Comparison of ENCODE assay signal across 29 cellular contexts in the genomic region with DNA sequence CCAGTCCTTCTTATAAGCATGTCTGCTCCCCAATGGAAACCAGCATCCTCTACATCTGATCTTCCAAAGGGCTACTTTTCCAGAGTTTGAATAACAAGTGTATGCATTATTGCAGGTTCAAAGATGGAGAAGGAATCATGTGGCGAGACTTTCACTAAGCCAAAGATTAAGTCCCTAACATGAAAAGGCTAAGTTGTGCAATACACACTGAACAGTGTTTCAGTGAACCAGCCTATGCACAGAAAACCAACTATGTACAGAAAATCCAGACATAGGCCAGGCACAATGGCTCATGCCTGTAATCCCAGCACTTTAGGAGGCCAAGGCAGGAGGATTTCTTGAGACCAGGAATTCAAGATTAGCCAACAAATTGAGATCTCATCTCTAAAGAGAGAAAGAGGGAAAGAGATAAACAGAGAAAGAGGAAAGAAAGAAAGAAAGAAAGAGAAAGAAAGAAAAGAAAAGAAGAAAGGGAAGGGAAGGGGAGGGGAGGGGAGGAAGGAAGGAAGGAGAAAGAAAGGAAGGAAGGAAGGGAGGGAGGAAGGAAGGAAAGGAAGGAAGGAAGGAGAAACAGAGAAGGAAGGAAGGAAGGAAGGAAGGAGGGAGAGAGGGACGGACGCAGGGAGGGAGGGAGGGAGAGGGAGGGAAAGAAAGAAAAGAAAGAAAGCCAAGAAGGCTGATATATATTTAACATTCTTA.
"Had no signal": no experiment of that assay in that cellular context is flagged by ENCODE, and none has a peak within 500 bp of the region (broad histone marks: within the 10 kb centered on the region; RNA-seq: fewer than 3 reads in every experiment).

No MANE protein-coding gene starts in this region.

- H3K27ac Mint-ChIP-seq: mesothelial cell of epicardium; naive B cell; stimulated activated naive B cell treated with anti-CD40 and anti-IgM and Interleukin-4, amounts not matched to agents 10 μg/mL and 1 μg/mL and 100 μg/mL, for 72 hours had no signal

- H3K4me1 ChIP-seq: left ventricle myocardium inferior, pancreas, prostate gland, sigmoid colon, stomach, testis, thyroid gland, transverse colon, upper lobe of left lung, vagina had no signal

- H3K27me3 Mint-ChIP-seq: stimulated activated naive B cell treated with anti-CD40 and anti-IgM and Interleukin-4, amounts not matched to agents 10 μg/mL and 1 μg/mL and 100 μg/mL, for 72 hours had no signal

- ATAC-seq: natural killer cell; pancreas; right cardiac atrium; stimulated activated naive B cell treated with anti-CD40 and anti-IgM and Interleukin-4, amounts not matched to agents 10 μg/mL and 1 μg/mL and 100 μg/mL, for 72 hours; stimulated activated naive CD8-positive, alpha-beta T cell treated with anti-CD3 and anti-CD28 coated beads, Interleukin-15, Interleukin-2, amounts not matched to agents 100 U/mL and 50 U/mL, for 24 hours had no signal

- H3K36me3 ChIP-seq: left ventricle myocardium inferior, pancreas, prostate gland, sigmoid colon, stomach, thyroid gland, transverse colon, upper lobe of left lung, vagina had no signal

- H3K4me3 Mint-ChIP-seq: immature natural killer cell; mesothelial cell of epicardium; naive B cell; natural killer cell; stimulated activated naive B cell treated with anti-CD40 and anti-IgM and Interleukin-4, amounts not matched to agents 10 μg/mL and 1 μg/mL and 100 μg/mL, for 72 hours had no signal

- H3K4me1 Mint-ChIP-seq: mesothelial cell of epicardium; naive B cell; stimulated activated naive B cell treated with anti-CD40 and anti-IgM and Interleukin-4, amounts not matched to agents 10 μg/mL and 1 μg/mL and 100 μg/mL, for 72 hours had no signal

- H3K27me3 ChIP-seq: pancreas, sigmoid colon, stomach, testis, thyroid gland, transverse colon, upper lobe of left lung, vagina had no signal

- FAIRE-seq: islet of Langerhans, kidney, pancreas had no signal

- H3K27ac ChIP-seq: left ventricle myocardium inferior, pancreas, prostate gland, sigmoid colon, stomach, testis, thyroid gland, transverse colon, upper lobe of left lung, vagina had no signal

- H3K9me3 ChIP-seq: pancreas, prostate gland, testis, thyroid gland, transverse colon, upper lobe of left lung, vagina had no signal

- DNase-seq: hypothalamus; immature natural killer cell; kidney; left ventricle myocardium inferior; mesendoderm; naive B cell; natural killer cell; nucleus accumbens; pancreas; posterior cingulate gyrus; retina; right cardiac atrium; sigmoid colon; stimulated activated CD4-positive, alpha-beta T cell treated with anti-CD3 and anti-CD28 coated beads, Interleukin-12 subunit alpha, Interleukin-12 subunit beta, amount 100 ng/mL, for 4 hours; stimulated activated CD4-positive, alpha-beta T cell treated with anti-CD3 and anti-CD28 coated beads, Interleukin-15, amount 100 ng/mL, for 24 hours; stimulated activated CD4-positive, alpha-beta T cell treated with anti-CD3 and anti-CD28 coated beads, Interleukin-2, amount 100 ng/mL, for 24 hours; stimulated activated CD4-positive, alpha-beta T cell treated with anti-CD3 and anti-CD28 coated beads, Interleukin-4, amount 100 ng/mL, for 1 hour; stimulated activated naive B cell treated with anti-CD40 and anti-IgM and Interleukin-4, amounts not matched to agents 10 μg/mL and 1 μg/mL and 100 μg/mL, for 72 hours; stimulated activated naive CD8-positive, alpha-beta T cell treated with anti-CD3 and anti-CD28 coated beads, Interleukin-15, Interleukin-2, amounts not matched to agents 100 U/mL and 50 U/mL, for 24 hours; stomach; testis; thyroid gland; transverse colon; upper lobe of left lung had no signal

- H3K4me3 ChIP-seq: left ventricle myocardium inferior, lung, pancreas, prostate gland, sigmoid colon, stomach, testis, thyroid gland, transverse colon, upper lobe of left lung, vagina had no signal
